Comparison of ENCODE assay signal across 1 cellular context in the genomic region with DNA sequence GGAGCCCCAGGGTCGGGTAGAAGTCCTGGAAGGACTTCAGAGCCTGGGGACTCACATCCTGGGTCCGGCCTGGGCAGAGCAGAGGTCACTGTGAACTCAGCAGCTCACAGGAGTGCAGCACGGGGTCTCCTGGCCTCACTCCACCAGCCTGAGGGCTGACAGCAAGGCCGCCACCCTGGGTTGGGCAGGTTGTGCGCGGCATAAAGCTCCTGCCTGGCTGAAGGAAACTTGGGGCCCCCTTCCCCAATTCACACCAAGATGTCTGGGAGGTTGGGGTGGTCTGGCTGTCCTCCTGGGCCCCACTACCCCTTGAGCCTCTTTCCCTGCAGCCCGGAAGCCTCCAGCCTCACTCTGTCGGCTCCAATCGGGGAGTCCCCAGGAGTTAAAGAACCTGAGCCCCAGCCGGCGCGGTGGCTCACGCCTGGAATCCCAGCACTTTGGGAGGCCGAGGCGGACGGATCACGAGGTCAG.
TF ChIP-seq lines count a peak whose summit lies in the region.

No MANE protein-coding gene starts in this region.

TF ChIP-seq in HepG2, 621 proteins besides CTCF, POLR2A, EP300 and RAD21 (continued from another document and continues in another):
- TF ChIP-seq, protein P1, sequence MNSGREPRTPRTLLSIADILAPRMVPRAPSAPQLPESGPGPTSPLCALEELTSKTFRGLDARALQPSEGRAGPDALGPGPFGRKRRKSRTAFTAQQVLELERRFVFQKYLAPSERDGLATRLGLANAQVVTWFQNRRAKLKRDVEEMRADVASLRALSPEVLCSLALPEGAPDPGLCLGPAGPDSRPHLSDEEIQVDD (CRISPR knock-in tag; IDR thresholded peaks at IDR 0.05; ENCODE audit: borderline replicate concordance) = no peak
- TF ChIP-seq, protein P2, sequence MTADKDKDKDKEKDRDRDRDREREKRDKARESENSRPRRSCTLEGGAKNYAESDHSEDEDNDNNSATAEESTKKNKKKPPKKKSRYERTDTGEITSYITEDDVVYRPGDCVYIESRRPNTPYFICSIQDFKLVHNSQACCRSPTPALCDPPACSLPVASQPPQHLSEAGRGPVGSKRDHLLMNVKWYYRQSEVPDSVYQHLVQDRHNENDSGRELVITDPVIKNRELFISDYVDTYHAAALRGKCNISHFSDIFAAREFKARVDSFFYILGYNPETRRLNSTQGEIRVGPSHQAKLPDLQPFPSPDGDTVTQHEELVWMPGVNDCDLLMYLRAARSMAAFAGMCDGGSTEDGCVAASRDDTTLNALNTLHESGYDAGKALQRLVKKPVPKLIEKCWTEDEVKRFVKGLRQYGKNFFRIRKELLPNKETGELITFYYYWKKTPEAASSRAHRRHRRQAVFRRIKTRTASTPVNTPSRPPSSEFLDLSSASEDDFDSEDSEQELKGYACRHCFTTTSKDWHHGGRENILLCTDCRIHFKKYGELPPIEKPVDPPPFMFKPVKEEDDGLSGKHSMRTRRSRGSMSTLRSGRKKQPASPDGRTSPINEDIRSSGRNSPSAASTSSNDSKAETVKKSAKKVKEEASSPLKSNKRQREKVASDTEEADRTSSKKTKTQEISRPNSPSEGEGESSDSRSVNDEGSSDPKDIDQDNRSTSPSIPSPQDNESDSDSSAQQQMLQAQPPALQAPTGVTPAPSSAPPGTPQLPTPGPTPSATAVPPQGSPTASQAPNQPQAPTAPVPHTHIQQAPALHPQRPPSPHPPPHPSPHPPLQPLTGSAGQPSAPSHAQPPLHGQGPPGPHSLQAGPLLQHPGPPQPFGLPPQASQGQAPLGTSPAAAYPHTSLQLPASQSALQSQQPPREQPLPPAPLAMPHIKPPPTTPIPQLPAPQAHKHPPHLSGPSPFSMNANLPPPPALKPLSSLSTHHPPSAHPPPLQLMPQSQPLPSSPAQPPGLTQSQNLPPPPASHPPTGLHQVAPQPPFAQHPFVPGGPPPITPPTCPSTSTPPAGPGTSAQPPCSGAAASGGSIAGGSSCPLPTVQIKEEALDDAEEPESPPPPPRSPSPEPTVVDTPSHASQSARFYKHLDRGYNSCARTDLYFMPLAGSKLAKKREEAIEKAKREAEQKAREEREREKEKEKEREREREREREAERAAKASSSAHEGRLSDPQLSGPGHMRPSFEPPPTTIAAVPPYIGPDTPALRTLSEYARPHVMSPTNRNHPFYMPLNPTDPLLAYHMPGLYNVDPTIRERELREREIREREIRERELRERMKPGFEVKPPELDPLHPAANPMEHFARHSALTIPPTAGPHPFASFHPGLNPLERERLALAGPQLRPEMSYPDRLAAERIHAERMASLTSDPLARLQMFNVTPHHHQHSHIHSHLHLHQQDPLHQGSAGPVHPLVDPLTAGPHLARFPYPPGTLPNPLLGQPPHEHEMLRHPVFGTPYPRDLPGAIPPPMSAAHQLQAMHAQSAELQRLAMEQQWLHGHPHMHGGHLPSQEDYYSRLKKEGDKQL (CRISPR knock-in tag; IDR thresholded peaks at IDR 0.05; ENCODE audit: low read depth) = no peak
- TF ChIP-seq, protein P3, sequence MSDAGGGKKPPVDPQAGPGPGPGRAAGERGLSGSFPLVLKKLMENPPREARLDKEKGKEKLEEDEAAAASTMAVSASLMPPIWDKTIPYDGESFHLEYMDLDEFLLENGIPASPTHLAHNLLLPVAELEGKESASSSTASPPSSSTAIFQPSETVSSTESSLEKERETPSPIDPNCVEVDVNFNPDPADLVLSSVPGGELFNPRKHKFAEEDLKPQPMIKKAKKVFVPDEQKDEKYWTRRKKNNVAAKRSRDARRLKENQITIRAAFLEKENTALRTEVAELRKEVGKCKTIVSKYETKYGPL (CRISPR knock-in tag; IDR thresholded peaks at IDR 0.05) = no peak
- no peak for TF ChIP-seq ZNF781 (CRISPR knock-in tag; IDR thresholded peaks at IDR 0.05; ENCODE audit: borderline replicate concordance, not compliant biosample characterization)
- TF ChIP-seq, protein P4, sequence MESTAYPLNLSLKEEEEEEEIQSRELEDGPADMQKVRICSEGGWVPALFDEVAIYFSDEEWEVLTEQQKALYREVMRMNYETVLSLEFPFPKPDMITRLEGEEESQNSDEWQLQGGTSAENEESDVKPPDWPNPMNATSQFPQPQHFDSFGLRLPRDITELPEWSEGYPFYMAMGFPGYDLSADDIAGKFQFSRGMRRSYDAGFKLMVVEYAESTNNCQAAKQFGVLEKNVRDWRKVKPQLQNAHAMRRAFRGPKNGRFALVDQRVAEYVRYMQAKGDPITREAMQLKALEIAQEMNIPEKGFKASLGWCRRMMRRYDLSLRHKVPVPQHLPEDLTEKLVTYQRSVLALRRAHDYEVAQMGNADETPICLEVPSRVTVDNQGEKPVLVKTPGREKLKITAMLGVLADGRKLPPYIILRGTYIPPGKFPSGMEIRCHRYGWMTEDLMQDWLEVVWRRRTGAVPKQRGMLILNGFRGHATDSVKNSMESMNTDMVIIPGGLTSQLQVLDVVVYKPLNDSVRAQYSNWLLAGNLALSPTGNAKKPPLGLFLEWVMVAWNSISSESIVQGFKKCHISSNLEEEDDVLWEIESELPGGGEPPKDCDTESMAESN (CRISPR knock-in tag; conservative IDR thresholded peaks at IDR 0.05) = no peak
- TF ChIP-seq ZBTB8A (CRISPR knock-in tag; IDR thresholded peaks at IDR 0.05; ENCODE audit: borderline replicate concordance, low read depth) = no peak
- no peak for TF ChIP-seq ZNF530 (CRISPR knock-in tag; IDR thresholded peaks at IDR 0.05; ENCODE audit: low read depth)
- TF ChIP-seq ZNF703 (CRISPR knock-in tag; IDR thresholded peaks at IDR 0.05; ENCODE audit: borderline replicate concordance) = no peak
- TF ChIP-seq MED8 (CRISPR knock-in tag; IDR thresholded peaks at IDR 0.05; ENCODE audit: insufficient replicate concordance) = no peak
- TF ChIP-seq, protein P5, sequence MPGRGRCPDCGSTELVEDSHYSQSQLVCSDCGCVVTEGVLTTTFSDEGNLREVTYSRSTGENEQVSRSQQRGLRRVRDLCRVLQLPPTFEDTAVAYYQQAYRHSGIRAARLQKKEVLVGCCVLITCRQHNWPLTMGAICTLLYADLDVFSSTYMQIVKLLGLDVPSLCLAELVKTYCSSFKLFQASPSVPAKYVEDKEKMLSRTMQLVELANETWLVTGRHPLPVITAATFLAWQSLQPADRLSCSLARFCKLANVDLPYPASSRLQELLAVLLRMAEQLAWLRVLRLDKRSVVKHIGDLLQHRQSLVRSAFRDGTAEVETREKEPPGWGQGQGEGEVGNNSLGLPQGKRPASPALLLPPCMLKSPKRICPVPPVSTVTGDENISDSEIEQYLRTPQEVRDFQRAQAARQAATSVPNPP (CRISPR knock-in tag; IDR thresholded peaks at IDR 0.05) = no peak
- TF ChIP-seq, protein P6, sequence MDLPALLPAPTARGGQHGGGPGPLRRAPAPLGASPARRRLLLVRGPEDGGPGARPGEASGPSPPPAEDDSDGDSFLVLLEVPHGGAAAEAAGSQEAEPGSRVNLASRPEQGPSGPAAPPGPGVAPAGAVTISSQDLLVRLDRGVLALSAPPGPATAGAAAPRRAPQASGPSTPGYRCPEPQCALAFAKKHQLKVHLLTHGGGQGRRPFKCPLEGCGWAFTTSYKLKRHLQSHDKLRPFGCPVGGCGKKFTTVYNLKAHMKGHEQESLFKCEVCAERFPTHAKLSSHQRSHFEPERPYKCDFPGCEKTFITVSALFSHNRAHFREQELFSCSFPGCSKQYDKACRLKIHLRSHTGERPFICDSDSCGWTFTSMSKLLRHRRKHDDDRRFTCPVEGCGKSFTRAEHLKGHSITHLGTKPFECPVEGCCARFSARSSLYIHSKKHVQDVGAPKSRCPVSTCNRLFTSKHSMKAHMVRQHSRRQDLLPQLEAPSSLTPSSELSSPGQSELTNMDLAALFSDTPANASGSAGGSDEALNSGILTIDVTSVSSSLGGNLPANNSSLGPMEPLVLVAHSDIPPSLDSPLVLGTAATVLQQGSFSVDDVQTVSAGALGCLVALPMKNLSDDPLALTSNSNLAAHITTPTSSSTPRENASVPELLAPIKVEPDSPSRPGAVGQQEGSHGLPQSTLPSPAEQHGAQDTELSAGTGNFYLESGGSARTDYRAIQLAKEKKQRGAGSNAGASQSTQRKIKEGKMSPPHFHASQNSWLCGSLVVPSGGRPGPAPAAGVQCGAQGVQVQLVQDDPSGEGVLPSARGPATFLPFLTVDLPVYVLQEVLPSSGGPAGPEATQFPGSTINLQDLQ (CRISPR knock-in tag; IDR thresholded peaks at IDR 0.05) = peak; percentile 98; the same call in 1 of the 2 replicates
- TF ChIP-seq, protein P7, sequence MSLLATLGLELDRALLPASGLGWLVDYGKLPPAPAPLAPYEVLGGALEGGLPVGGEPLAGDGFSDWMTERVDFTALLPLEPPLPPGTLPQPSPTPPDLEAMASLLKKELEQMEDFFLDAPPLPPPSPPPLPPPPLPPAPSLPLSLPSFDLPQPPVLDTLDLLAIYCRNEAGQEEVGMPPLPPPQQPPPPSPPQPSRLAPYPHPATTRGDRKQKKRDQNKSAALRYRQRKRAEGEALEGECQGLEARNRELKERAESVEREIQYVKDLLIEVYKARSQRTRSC (CRISPR knock-in tag; IDR thresholded peaks at IDR 0.05; ENCODE audit: low read depth) = no peak
- no peak for TF ChIP-seq CHD4 (IDR thresholded peaks at IDR 0.05; ENCODE audit: borderline replicate concordance, low read length)
- TF ChIP-seq ZMAT3 (CRISPR knock-in tag; conservative IDR thresholded peaks at IDR 0.05) = no peak
- TF ChIP-seq ELF1 (CRISPR knock-in tag; IDR thresholded peaks at IDR 0.05) = no peak
- no peak for TF ChIP-seq ZNF562 (CRISPR knock-in tag; IDR thresholded peaks at IDR 0.05; ENCODE audit: borderline replicate concordance)
- TF ChIP-seq, protein P8, sequence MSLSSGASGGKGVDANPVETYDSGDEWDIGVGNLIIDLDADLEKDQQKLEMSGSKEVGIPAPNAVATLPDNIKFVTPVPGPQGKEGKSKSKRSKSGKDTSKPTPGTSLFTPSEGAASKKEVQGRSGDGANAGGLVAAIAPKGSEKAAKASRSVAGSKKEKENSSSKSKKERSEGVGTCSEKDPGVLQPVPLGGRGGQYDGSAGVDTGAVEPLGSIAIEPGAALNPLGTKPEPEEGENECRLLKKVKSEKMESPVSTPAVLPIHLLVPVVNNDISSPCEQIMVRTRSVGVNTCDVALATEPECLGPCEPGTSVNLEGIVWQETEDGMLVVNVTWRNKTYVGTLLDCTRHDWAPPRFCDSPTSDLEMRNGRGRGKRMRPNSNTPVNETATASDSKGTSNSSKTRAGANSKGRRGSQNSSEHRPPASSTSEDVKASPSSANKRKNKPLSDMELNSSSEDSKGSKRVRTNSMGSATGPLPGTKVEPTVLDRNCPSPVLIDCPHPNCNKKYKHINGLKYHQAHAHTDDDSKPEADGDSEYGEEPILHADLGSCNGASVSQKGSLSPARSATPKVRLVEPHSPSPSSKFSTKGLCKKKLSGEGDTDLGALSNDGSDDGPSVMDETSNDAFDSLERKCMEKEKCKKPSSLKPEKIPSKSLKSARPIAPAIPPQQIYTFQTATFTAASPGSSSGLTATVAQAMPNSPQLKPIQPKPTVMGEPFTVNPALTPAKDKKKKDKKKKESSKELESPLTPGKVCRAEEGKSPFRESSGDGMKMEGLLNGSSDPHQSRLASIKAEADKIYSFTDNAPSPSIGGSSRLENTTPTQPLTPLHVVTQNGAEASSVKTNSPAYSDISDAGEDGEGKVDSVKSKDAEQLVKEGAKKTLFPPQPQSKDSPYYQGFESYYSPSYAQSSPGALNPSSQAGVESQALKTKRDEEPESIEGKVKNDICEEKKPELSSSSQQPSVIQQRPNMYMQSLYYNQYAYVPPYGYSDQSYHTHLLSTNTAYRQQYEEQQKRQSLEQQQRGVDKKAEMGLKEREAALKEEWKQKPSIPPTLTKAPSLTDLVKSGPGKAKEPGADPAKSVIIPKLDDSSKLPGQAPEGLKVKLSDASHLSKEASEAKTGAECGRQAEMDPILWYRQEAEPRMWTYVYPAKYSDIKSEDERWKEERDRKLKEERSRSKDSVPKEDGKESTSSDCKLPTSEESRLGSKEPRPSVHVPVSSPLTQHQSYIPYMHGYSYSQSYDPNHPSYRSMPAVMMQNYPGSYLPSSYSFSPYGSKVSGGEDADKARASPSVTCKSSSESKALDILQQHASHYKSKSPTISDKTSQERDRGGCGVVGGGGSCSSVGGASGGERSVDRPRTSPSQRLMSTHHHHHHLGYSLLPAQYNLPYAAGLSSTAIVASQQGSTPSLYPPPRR (CRISPR knock-in tag; IDR thresholded peaks at IDR 0.05; ENCODE audit: borderline replicate concordance) = no peak
- TF ChIP-seq, protein P9, sequence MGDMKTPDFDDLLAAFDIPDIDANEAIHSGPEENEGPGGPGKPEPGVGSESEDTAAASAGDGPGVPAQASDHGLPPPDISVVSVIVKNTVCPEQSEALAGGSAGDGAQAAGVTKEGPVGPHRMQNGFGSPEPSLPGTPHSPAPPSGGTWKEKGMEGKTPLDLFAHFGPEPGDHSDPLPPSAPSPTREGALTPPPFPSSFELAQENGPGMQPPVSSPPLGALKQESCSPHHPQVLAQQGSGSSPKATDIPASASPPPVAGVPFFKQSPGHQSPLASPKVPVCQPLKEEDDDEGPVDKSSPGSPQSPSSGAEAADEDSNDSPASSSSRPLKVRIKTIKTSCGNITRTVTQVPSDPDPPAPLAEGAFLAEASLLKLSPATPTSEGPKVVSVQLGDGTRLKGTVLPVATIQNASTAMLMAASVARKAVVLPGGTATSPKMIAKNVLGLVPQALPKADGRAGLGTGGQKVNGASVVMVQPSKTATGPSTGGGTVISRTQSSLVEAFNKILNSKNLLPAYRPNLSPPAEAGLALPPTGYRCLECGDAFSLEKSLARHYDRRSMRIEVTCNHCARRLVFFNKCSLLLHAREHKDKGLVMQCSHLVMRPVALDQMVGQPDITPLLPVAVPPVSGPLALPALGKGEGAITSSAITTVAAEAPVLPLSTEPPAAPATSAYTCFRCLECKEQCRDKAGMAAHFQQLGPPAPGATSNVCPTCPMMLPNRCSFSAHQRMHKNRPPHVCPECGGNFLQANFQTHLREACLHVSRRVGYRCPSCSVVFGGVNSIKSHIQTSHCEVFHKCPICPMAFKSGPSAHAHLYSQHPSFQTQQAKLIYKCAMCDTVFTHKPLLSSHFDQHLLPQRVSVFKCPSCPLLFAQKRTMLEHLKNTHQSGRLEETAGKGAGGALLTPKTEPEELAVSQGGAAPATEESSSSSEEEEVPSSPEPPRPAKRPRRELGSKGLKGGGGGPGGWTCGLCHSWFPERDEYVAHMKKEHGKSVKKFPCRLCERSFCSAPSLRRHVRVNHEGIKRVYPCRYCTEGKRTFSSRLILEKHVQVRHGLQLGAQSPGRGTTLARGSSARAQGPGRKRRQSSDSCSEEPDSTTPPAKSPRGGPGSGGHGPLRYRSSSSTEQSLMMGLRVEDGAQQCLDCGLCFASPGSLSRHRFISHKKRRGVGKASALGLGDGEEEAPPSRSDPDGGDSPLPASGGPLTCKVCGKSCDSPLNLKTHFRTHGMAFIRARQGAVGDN (CRISPR knock-in tag; IDR thresholded peaks at IDR 0.05) = peak; percentile 84
- TF ChIP-seq HOXA7 (CRISPR knock-in tag; IDR thresholded peaks at IDR 0.05) = no peak
- TF ChIP-seq ZNF24 (IDR thresholded peaks at IDR 0.05) = no peak
- TF ChIP-seq, protein P10, sequence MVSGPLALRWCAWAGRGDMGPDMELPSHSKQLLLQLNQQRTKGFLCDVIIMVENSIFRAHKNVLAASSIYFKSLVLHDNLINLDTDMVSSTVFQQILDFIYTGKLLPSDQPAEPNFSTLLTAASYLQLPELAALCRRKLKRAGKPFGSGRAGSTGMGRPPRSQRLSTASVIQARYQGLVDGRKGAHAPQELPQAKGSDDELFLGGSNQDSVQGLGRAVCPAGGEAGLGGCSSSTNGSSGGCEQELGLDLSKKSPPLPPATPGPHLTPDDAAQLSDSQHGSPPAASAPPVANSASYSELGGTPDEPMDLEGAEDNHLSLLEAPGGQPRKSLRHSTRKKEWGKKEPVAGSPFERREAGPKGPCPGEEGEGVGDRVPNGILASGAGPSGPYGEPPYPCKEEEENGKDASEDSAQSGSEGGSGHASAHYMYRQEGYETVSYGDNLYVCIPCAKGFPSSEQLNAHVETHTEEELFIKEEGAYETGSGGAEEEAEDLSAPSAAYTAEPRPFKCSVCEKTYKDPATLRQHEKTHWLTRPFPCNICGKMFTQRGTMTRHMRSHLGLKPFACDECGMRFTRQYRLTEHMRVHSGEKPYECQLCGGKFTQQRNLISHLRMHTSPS (CRISPR knock-in tag; IDR thresholded peaks at IDR 0.05; ENCODE audit: low read depth) = peak; percentile 18; the same call in 1 of the 2 replicates
- TF ChIP-seq NR2F6 (IDR thresholded peaks at IDR 0.05) = no peak
- TF ChIP-seq NR2F6 (CRISPR knock-in tag; IDR thresholded peaks at IDR 0.05) = peak; percentile 57; the same call in 1 of the 2 replicates
